ENCODE assay signal across 9 cellular contexts in the genomic region with DNA sequence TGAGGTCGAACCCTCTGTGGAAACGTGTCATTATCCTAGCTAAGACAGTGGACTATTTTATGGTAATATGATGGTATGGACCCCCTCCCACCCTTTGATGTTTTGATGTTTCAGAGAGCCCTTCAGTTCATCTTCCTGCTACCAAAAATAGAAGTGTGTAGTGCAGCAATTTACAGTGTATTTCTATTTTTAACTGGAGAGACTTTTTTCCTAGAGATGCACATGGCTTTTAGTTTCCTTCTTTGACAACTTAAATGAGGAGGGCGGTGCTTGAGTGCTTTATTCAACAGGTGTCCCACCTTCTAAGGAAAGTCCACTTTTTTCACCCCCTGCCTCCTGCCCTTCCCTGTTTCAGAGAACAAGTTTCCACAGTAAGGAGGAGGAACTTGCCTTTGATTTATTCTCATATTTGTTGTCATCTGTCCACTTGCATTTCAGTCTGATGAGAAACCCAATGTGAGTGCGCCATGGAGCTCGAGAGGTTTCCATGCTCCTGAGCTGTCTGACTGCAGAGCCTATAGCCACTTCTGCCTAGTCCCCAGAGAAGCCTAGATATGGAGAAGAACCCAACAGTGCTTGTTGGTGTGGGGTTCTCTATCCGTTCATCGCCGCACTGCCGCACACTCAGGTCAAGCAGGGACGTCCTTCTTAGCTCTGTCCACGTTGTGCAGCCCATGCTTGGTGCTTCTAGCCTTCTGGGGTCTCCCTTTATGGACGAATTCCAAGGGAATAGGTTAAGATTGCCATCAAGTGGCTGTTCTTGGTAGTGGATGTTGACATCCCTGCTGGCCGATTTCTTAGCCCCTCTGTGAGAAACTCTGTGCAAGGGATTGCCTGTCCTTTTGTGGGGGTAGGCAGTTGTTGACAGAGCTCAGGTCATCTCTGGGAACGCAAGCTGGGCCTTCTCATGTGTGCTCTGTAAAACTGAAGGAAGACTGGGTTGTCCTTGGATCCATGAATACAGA.
A peak's percentile ranks its signal among the peaks of the same experiment; 100 is the strongest.
DNase-seq lines count a peak whose midpoint lies in the region; ATAC-seq and TF ChIP-seq lines count a peak whose summit lies in the region.
"Had no signal": no experiment of that assay in that cellular context is flagged by ENCODE, and none has a peak within 500 bp of the region (broad histone marks: within the 10 kb centered on the region; RNA-seq: fewer than 3 reads in every experiment).

No MANE protein-coding gene starts in this region.

- no peak for TF ChIP-seq CTCF in activated B cell treated with CpG ODN at 0.5 μM for 24 hours (IDR thresholded peaks at IDR 0.05)
- TF ChIP-seq CTCF in gastrocnemius medialis (IDR thresholded peaks at IDR 0.05 in 4 of 5, conservative IDR thresholded peaks at IDR 0.05 in 1 of 5): peak; percentile 32 to 65 (median 43)

- ATAC-seq in activated B cell treated with CpG ODN at 0.5 μM for 24 hours (ENCODE audit: low read depth) (peak; percentile 69), left cardiac atrium (peak; percentile 51 to 53), gastrocnemius medialis (peak; percentile 28 to 41), HG02852 (IDR thresholded peaks at IDR 0.05; ENCODE audit: unreplicated experiment) (no peak)
- ATAC-seq: effector memory CD8-positive, alpha-beta T cell had no signal

- no peaks in the 10 kb centered on the region for H3K9me3 ChIP-seq in gastrocnemius medialis

- H3K4me1 ChIP-seq in gastrocnemius medialis: peaks cover 44 to 74% of the 10 kb centered on the region in 2 donors

- no peaks in the 10 kb centered on the region for H3K36me3 ChIP-seq in gastrocnemius medialis

- no peaks in the 10 kb centered on the region for H3K27me3 ChIP-seq in gastrocnemius medialis

- H3K27ac ChIP-seq in gastrocnemius medialis: peak overlapping the region; percentile 66 to 75 (median 74)

- H3K27ac Mint-ChIP-seq in T-helper 2 cell treated with Interferon-gamma antibody and Interleukin-4, amounts not matched to agents 5 μg/mL and 100 μg/mL, for 36 hours: peak overlapping the region; percentile 46
- H3K27ac Mint-ChIP-seq in activated B cell treated with CpG ODN at 0.5 μM for 24 hours: peak overlapping the region; percentile 30

- peaks cover 14% of the 10 kb centered on the region for H3K36me3 Mint-ChIP-seq in T-helper 2 cell treated with Interferon-gamma antibody and Interleukin-4, amounts not matched to agents 5 μg/mL and 100 μg/mL, for 36 hours (ENCODE audit: low read depth)
- H3K36me3 Mint-ChIP-seq in activated B cell treated with CpG ODN at 0.5 μM for 24 hours (ENCODE audit: low read depth): peaks cover 12% of the 10 kb centered on the region

- no peak for DNase-seq in T-helper 2 cell treated with Interferon-gamma antibody and Interleukin-4, amounts not matched to agents 5 μg/mL and 100 μg/mL, for 36 hours (ENCODE audit: low spot score)
- DNase-seq in T-helper 2 cell (no peak), KBM-7 (peak; percentile 74), activated B cell treated with CpG ODN at 0.5 μM for 24 hours (no peak), left cardiac atrium (no peak), gastrocnemius medialis (no peak), T-helper 9 cell (no peak)

- H3K4me3 ChIP-seq in gastrocnemius medialis: no peak overlapping the region

- no peaks in the 10 kb centered on the region for H3K9me3 Mint-ChIP-seq in T-helper 2 cell treated with Interferon-gamma antibody and Interleukin-4, amounts not matched to agents 5 μg/mL and 100 μg/mL, for 36 hours
- no peaks in the 10 kb centered on the region for H3K9me3 Mint-ChIP-seq in activated B cell treated with CpG ODN at 0.5 μM for 24 hours
- H3K9me3 Mint-ChIP-seq: effector memory CD8-positive, alpha-beta T cell had no signal

- POLR2A ChIA-PET in activated B cell treated with CpG ODN at 0.5 μM for 24 hours (lab: Charles Lee): interaction anchor here (0.6 to 1.2 kb wide), 3 partner anchors 143 to 1293 kb away, joined by 3 to 6 read pairs (median 3); no protein-coding TSS in a partner anchor

- CTCF ChIA-PET in activated B cell treated with CpG ODN at 0.5 μM for 24 hours (lab: Charles Lee): interaction anchor here (0.6 to 1.9 kb wide), 13 partner anchors 11 to 1481 kb away, joined by 3 to 9 read pairs (median 4); no protein-coding TSS in a partner anchor

- H3K27me3 Mint-ChIP-seq in T-helper 2 cell treated with Interferon-gamma antibody and Interleukin-4, amounts not matched to agents 5 μg/mL and 100 μg/mL, for 36 hours (ENCODE audit: low read depth): no peaks in the 10 kb centered on the region
- no peaks in the 10 kb centered on the region for H3K27me3 Mint-ChIP-seq in activated B cell treated with CpG ODN at 0.5 μM for 24 hours
- H3K27me3 Mint-ChIP-seq: effector memory CD8-positive, alpha-beta T cell had no signal

- no peak for TF ChIP-seq POLR2A in gastrocnemius medialis (IDR thresholded peaks at IDR 0.05)

- H3K4me3 Mint-ChIP-seq in T-helper 2 cell treated with Interferon-gamma antibody and Interleukin-4, amounts not matched to agents 5 μg/mL and 100 μg/mL, for 36 hours: peak overlapping the region; percentile 48
- H3K4me3 Mint-ChIP-seq in activated B cell treated with CpG ODN at 0.5 μM for 24 hours: peak overlapping the region; percentile 42
- H3K4me3 Mint-ChIP-seq: effector memory CD8-positive, alpha-beta T cell had no signal

- in situ Hi-C loops in KBM-7 (cut with MboI; ENCODE audit: low pct_unique_long_range_greater_than_20kb, low sequenced_read_pairs) (no loop called here), gastrocnemius medialis (cut with MboI; ENCODE audit: low sequenced_read_pairs in 4 of 4) (loop anchor here in 1 of 4 donors (25.0 kb wide), 1 partner anchor 1178 kb away; no protein-coding TSS in a partner anchor)

- intact Hi-C loops in activated B cell treated with CpG ODN at 0.5 μM for 24 hours (cut with micrococcal nuclease): loop anchor here (1.0 to 5.0 kb wide), 6 partner anchors 32 to 1481 kb away; no protein-coding TSS in a partner anchor
- intact Hi-C loops in left cardiac atrium (cut with DNase I): loop anchor here in 1 of 2 donors (5.0 kb wide), 1 partner anchor 143 kb away; a partner anchor contains a TSS
- intact Hi-C loops in gastrocnemius medialis (cut with DNase I; ENCODE audit: low total_unique reads): no loop called here

- H3K4me1 Mint-ChIP-seq in T-helper 2 cell treated with Interferon-gamma antibody and Interleukin-4, amounts not matched to agents 5 μg/mL and 100 μg/mL, for 36 hours (ENCODE audit: low read depth): peaks cover 68% of the 10 kb centered on the region
- H3K4me1 Mint-ChIP-seq in activated B cell treated with CpG ODN at 0.5 μM for 24 hours: peaks cover 71% of the 10 kb centered on the region
